Comparison of ENCODE assay signal across 19 cellular contexts in the genomic region with DNA sequence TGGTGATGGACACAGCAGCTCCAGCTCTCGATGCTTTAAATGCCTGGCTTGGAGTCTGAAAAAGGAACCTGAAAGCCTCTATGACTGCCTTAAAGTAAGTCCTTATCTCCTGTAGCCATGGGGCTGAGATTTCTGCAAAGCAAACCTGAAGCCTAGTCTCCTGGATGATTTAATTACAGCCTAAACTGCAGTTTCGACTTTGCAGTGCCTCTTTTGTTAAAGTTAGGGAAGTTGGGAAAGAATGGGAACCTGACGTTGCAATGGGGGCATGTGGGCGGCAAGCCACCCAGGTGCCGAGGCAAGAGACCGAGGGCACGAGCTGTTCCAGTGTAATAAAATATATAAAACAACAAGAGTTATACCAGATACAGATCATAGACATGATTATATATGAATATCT. TPM values are rescaled to one million over a fixed set of nuclear protein-coding genes. Genes with fewer than 3 reads are reported as not detected.
DNase-seq lines count a peak whose midpoint lies in the region; ATAC-seq and TF ChIP-seq lines count a peak whose summit lies in the region.
"Had no signal": no experiment of that assay in that cellular context is flagged by ENCODE, and none has a peak within 500 bp of the region (broad histone marks: within the 10 kb centered on the region; RNA-seq: fewer than 3 reads in every experiment).

No MANE protein-coding gene starts in this region.

- no peaks in the 10 kb centered on the region for H3K9me2 ChIP-seq in PC-9 (ENCODE audit: insufficient read depth)

- no peaks in the 10 kb centered on the region for H3K9me3 Mint-ChIP-seq in stimulated activated naive CD8-positive, alpha-beta T cell treated with anti-CD3 and anti-CD28 coated beads, Interleukin-15, amount 100 ng/mL, for 72 hours
- H3K9me3 Mint-ChIP-seq in mesothelial cell of epicardium = no peaks in the 10 kb centered on the region

- H3K4me3 ChIP-seq in PC-9 = no peak overlapping the region
- H3K4me3 ChIP-seq: gastroesophageal sphincter, psoas muscle, spleen had no signal

- H3K9me3 ChIP-seq in PC-9 (ENCODE audit: insufficient read depth, low read depth) = no peaks in the 10 kb centered on the region
- H3K9me3 ChIP-seq: gastroesophageal sphincter, psoas muscle, spleen had no signal

- no peak overlapping the region for H3K27ac ChIP-seq in PC-9
- H3K27ac ChIP-seq: psoas muscle, spleen had no signal

- CTCF ChIA-PET in PC-9 (lab: Charles Lee) = interaction anchor here (0.6 to 1.9 kb wide), 3 partner anchors 12 to 751 kb away, joined by 4 to 10 read pairs (median 6); partner anchors contain the start of genes LSM14B and TCFL5

- no peak for DNase-seq in stimulated activated naive CD8-positive, alpha-beta T cell treated with anti-CD3 and anti-CD28 coated beads, Interleukin-15, amount 100 ng/mL, for 72 hours
- DNase-seq in stimulated activated naive CD8-positive, alpha-beta T cell treated with anti-CD3 and anti-CD28 coated beads, Interleukin-15, Interleukin-2, amounts not matched to agents 100 U/mL and 50 U/mL, for 24 hours = no peak
- DNase-seq in PC-9 (no peak), mesothelial cell of epicardium (ENCODE audit: low spot score in 2 of 2, unreplicated experiment in 2 of 2) (no peak), Right ventricle myocardium inferior (ENCODE audit: missing footprints) (no peak), germinal center (ENCODE audit: low spot score) (no peak)
- DNase-seq: activated CD4-positive, alpha-beta T cell treated with anti-CD3 and anti-CD28 coated beads for 1 hour; activated gamma-delta T cell; central memory CD4-positive, alpha-beta T cell; spleen had no signal

- no TSS peak for BruUV-seq in PC-9 (replicated peaks; lab: Mats Ljungman, UMichigan)

- no peaks in the 10 kb centered on the region for H3K27me3 ChIP-seq in PC-9 (ENCODE audit: insufficient read depth, low read depth)
- H3K27me3 ChIP-seq: gastroesophageal sphincter, spleen had no signal

- peak overlapping the region in 1 of 2 donors; percentile 67 for H3K27ac Mint-ChIP-seq in stimulated activated naive CD8-positive, alpha-beta T cell treated with anti-CD3 and anti-CD28 coated beads, Interleukin-15, amount 100 ng/mL, for 72 hours
- H3K27ac Mint-ChIP-seq in mesothelial cell of epicardium = peak overlapping the region; percentile 83
- H3K27ac Mint-ChIP-seq: activated CD8-positive, alpha-beta memory T cell treated with anti-CD3 and anti-CD28 coated beads, Interleukin-2, amount 10 ng/mL, durations not matched to agents 7 days and 5 days had no signal

- H3K4me2 ChIP-seq in PC-9 = peak overlapping the region; percentile 62

- intact Hi-C loops in PC-9 (cut with micrococcal nuclease; ENCODE audit: unreplicated experiment) = loop anchor here (2.0 kb wide), 2 partner anchors 50 to 136 kb away; no protein-coding TSS in a partner anchor
- intact Hi-C loops in Right ventricle myocardium inferior (cut with DNase I) = loop anchor here (1.0 kb wide), 1 partner anchor 136 kb away; no protein-coding TSS in a partner anchor

- H4K20me1 ChIP-seq in PC-9 (ENCODE audit: insufficient read depth) = no peaks in the 10 kb centered on the region; the same call in none of the 2 replicates

- POLR2A ChIA-PET in PC-9 (lab: Charles Lee; ENCODE audit: unreplicated experiment) = no interaction called here

- no peak for TF ChIP-seq CTCF in PC-9 (conservative IDR thresholded peaks at IDR 0.05)
- TF ChIP-seq CTCF in mesothelial cell of epicardium (IDR thresholded peaks at IDR 0.05; ENCODE audit: unreplicated experiment) = no peak

- no peaks in the 10 kb centered on the region for H3K36me3 ChIP-seq in PC-9 (ENCODE audit: low read depth)
- H3K36me3 ChIP-seq: gastroesophageal sphincter, spleen had no signal

- no peak overlapping the region for H2AFZ ChIP-seq in PC-9

- H3F3A ChIP-seq in PC-9 (ENCODE audit: insufficient read depth, low read depth) = peaks cover 38% of the 10 kb centered on the region

- H3K4me1 Mint-ChIP-seq in stimulated activated naive CD8-positive, alpha-beta T cell treated with anti-CD3 and anti-CD28 coated beads, Interleukin-15, amount 100 ng/mL, for 72 hours = peaks cover 40% of the 10 kb centered on the region
- peaks cover 23% of the 10 kb centered on the region for H3K4me1 Mint-ChIP-seq in mesothelial cell of epicardium

- no peaks in the 10 kb centered on the region for H3K36me3 Mint-ChIP-seq in mesothelial cell of epicardium
- H3K36me3 Mint-ChIP-seq: activated CD8-positive, alpha-beta memory T cell treated with anti-CD3 and anti-CD28 coated beads, Interleukin-2, amount 10 ng/mL, durations not matched to agents 7 days and 5 days had no signal

- peak overlapping the region; percentile 74 to 78 for H3K4me3 Mint-ChIP-seq in stimulated activated naive CD8-positive, alpha-beta T cell treated with anti-CD3 and anti-CD28 coated beads, Interleukin-15, amount 100 ng/mL, for 72 hours
- H3K4me3 Mint-ChIP-seq in mesothelial cell of epicardium = no peak overlapping the region
- H3K4me3 Mint-ChIP-seq: activated CD8-positive, alpha-beta memory T cell treated with anti-CD3 and anti-CD28 coated beads, Interleukin-2, amount 10 ng/mL, durations not matched to agents 7 days and 5 days; nephron had no signal

- H3K79me2 ChIP-seq in PC-9 (ENCODE audit: low read depth) = no peaks in the 10 kb centered on the region

- no peak for ATAC-seq in stimulated activated naive CD8-positive, alpha-beta T cell treated with anti-CD3 and anti-CD28 coated beads, Interleukin-15, amount 100 ng/mL, for 72 hours
- ATAC-seq in stimulated activated naive CD8-positive, alpha-beta T cell treated with anti-CD3 and anti-CD28 coated beads, Interleukin-15, Interleukin-2, amounts not matched to agents 100 U/mL and 50 U/mL, for 24 hours = no peak
- ATAC-seq in Right ventricle myocardium inferior = no peak
- no peak for ATAC-seq in GM21723 (IDR thresholded peaks at IDR 0.05; ENCODE audit: unreplicated experiment)
- no peak for ATAC-seq in GM19035 (IDR thresholded peaks at IDR 0.05; ENCODE audit: unreplicated experiment)
- ATAC-seq: activated CD8-positive, alpha-beta memory T cell treated with anti-CD3 and anti-CD28 coated beads, Interleukin-2, amount 10 ng/mL, durations not matched to agents 7 days and 5 days; gastroesophageal sphincter; left colon; PC-3; psoas muscle had no signal

- peaks cover 9% of the 10 kb centered on the region for H3K4me1 ChIP-seq in PC-9 (replicated peaks; ENCODE audit: insufficient read depth)

- H3K27me3 Mint-ChIP-seq in stimulated activated naive CD8-positive, alpha-beta T cell treated with anti-CD3 and anti-CD28 coated beads, Interleukin-15, amount 100 ng/mL, for 72 hours = no peaks in the 10 kb centered on the region
- no peaks in the 10 kb centered on the region for H3K27me3 Mint-ChIP-seq in mesothelial cell of epicardium (ENCODE audit: low read depth)

RNA-seq across cellular contexts. Expression of gene TCFL5, which starts 11.7 kb away (rescaled TPM):
- 29.3 and 35.4 TPM in 2 replicates for total RNA-seq in PC-9 (2021)
- total RNA-seq in mesothelial cell of epicardium = 12.0 to 12.6 TPM (median 12.2 TPM) in 3 replicates
- 6.0 TPM for total RNA-seq in Right ventricle myocardium inferior

RNA-seq across cellular contexts. Expression of gene DIDO1, which starts 53.0 kb away (rescaled TPM):
- total RNA-seq in PC-9 (2021) (56.4 and 61.4 TPM in 2 replicates), mesothelial cell of epicardium (70.3 to 73.1 TPM (median 70.5 TPM) in 3 replicates), Right ventricle myocardium inferior (33.5 TPM)

RNA-seq across cellular contexts. Expression of gene COL9A3, which starts 56.4 kb away (rescaled TPM):
- 8.3 and 8.5 TPM in 2 replicates for total RNA-seq in PC-9 (2021)
- 573 to 576 TPM (median 576 TPM) in 3 replicates for total RNA-seq in mesothelial cell of epicardium
- 5.5 TPM for total RNA-seq in Right ventricle myocardium inferior
- total RNA-seq: LHCN-M2 had no signal

Comparison
In these comparisons a context has a peak if more than half of its experiments do, and no peak if none do; other contexts are left out.
1. RNA of gene COL9A3, which starts 56.4 kb away (total RNA-seq): 573 to 576 TPM in mesothelial cell of epicardium; 8.3 to 8.5 TPM in PC-9 and 5.5 TPM in Right ventricle myocardium inferior (single experiment); every median in the first group is over 10 times any median in the second.